Comparison of ENCODE assay signal across 10 cellular contexts in the genomic region with DNA sequence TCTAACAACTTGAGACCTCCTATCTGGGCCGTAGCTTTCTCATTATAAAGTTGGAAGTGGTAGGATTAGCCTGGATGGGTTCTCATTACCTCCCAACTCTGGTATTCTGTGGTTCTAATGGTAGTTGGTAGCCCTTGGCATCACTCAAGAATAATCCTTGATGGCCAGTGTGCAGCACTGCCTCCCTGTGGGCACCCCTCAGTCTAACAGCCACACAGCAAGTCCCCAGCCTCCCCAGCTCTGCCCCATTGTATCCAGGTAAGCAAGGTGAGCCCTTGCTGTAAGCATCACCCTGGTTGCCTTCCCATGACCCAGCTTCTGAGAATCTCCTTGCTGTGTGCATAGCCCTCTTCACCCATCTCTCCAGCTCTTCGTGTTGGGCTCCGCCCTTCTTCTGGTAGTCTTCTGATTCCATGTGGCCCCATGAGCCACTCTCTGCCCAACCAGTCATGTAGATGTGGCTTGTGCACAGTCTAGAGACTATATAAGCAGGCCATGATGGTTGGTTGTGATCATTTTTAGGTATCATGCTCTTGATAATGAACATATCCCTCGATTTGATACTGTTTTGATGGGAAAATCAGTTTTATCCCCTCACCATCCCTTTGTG. TPM values are rescaled to one million over a fixed set of nuclear protein-coding genes. Genes with fewer than 3 reads are reported as not detected.
DNase-seq lines count a peak whose midpoint lies in the region; TF ChIP-seq lines count a peak whose summit lies in the region.
"Had no signal": no experiment of that assay in that cellular context is flagged by ENCODE, and none has a peak within 500 bp of the region (broad histone marks: within the 10 kb centered on the region; RNA-seq: fewer than 3 reads in every experiment).

No MANE protein-coding gene starts in this region.

- DNase-seq in MCF 10A (ENCODE audit: unreplicated experiment) (peak; percentile 14), breast epithelium (ENCODE audit: low spot score in 2 of 2) (no peak), fibroblast of villous mesenchyme (ENCODE audit: low read depth) (no peak), vagina (ENCODE audit: extremely low spot score in 2 of 2) (peak; percentile 25 to 60), NCI-H526 treated with DMSO at 0.1 percent for 48 hours (lab: John Stamatoyannopoulos, UW) (no peak), amygdala (lab: John Stamatoyannopoulos, UW) (no peak), SW480 (ENCODE audit: low spot score) (no peak)
- DNase-seq: CD8-positive, alpha-beta memory T cell; thyroid gland had no signal

- H3K36me3 ChIP-seq in breast epithelium = no peaks in the 10 kb centered on the region
- peaks cover 6% of the 10 kb centered on the region; the same call in 1 of the 2 replicates for H3K36me3 ChIP-seq in SU-DHL-6 (ENCODE audit: low read length)
- no peaks in the 10 kb centered on the region for H3K36me3 ChIP-seq in vagina
- H3K36me3 ChIP-seq: thyroid gland had no signal

- H3K4me1 Mint-ChIP-seq in MCF 10A (ENCODE audit: insufficient read depth, unreplicated experiment) = no peaks in the 10 kb centered on the region
- H3K4me1 Mint-ChIP-seq: CD8-positive, alpha-beta memory T cell had no signal

- TF ChIP-seq CTCF in MCF 10A (IDR thresholded peaks at IDR 0.05; ENCODE audit: unreplicated experiment) (peak; percentile 10), breast epithelium (IDR thresholded peaks at IDR 0.05) (no peak), SU-DHL-6 (IDR thresholded peaks at IDR 0.05; ENCODE audit: insufficient read depth, low read length, poor library complexity, severe bottlenecking) (peak; percentile 84), fibroblast of villous mesenchyme (IDR thresholded peaks at IDR 0.05; ENCODE audit: insufficient read depth, low read depth, low read length) (peak; percentile 27), vagina (IDR thresholded peaks at IDR 0.05) (no peak)

- BruUV-seq in MCF 10A (replicated peaks; lab: Mats Ljungman, UMichigan) = no TSS peak

- intact Hi-C loops in MCF 10A (cut with micrococcal nuclease) (no loop called here), breast epithelium (cut with DNase I; ENCODE audit: low total_unique reads) (no loop called here), vagina (cut with DNase I) (no loop called here)

- no peak overlapping the region for H2AFZ ChIP-seq in SU-DHL-6 (ENCODE audit: low read depth, low read length, severe bottlenecking)

- H3K9me3 ChIP-seq in breast epithelium (no peaks in the 10 kb centered on the region), SU-DHL-6 (ENCODE audit: insufficient read depth, low read length) (no peaks in the 10 kb centered on the region), vagina (no peaks in the 10 kb centered on the region)
- H3K9me3 ChIP-seq: thyroid gland had no signal

- H3K4me3 Mint-ChIP-seq in MCF 10A (ENCODE audit: unreplicated experiment) = no peak overlapping the region
- H3K4me3 Mint-ChIP-seq: CD8-positive, alpha-beta memory T cell had no signal

- peaks cover 6% of the 10 kb centered on the region; the same call in 1 of the 2 replicates for H3K79me2 ChIP-seq in SU-DHL-6 (ENCODE audit: insufficient read depth, low read length)

- no peaks in the 10 kb centered on the region for H3K27me3 ChIP-seq in breast epithelium
- H3K27me3 ChIP-seq in SU-DHL-6 (ENCODE audit: low read length) = no peaks in the 10 kb centered on the region
- no peaks in the 10 kb centered on the region for H3K27me3 ChIP-seq in vagina
- H3K27me3 ChIP-seq: thyroid gland had no signal

- peak overlapping the region; percentile 4; the same call in 1 of the 2 replicates for H3K9ac ChIP-seq in SU-DHL-6 (ENCODE audit: low read length)

- H3K27ac ChIP-seq in breast epithelium (no peak overlapping the region), SU-DHL-6 (ENCODE audit: low read depth, low read length) (peak overlapping the region; percentile 97), vagina (no peak overlapping the region)
- H3K27ac ChIP-seq: thyroid gland had no signal

- H3K36me3 Mint-ChIP-seq in MCF 10A (ENCODE audit: insufficient read depth, unreplicated experiment) = peaks cover 33% of the 10 kb centered on the region

- H3K27me3 Mint-ChIP-seq in MCF 10A (ENCODE audit: insufficient read depth, unreplicated experiment) = no peaks in the 10 kb centered on the region

- no peaks in the 10 kb centered on the region for H4K20me1 ChIP-seq in SU-DHL-6 (ENCODE audit: low read depth, low read length)

- peaks cover 70% of the 10 kb centered on the region for H3F3A ChIP-seq in SU-DHL-6 (ENCODE audit: insufficient read depth)

- H3K4me3 ChIP-seq in breast epithelium = no peak overlapping the region
- H3K4me3 ChIP-seq in SU-DHL-6 (ENCODE audit: insufficient read depth, low read length, poor library complexity, severe bottlenecking) = no peak overlapping the region
- H3K4me3 ChIP-seq in fibroblast of villous mesenchyme (ENCODE audit: low read depth, low read length) = no peak overlapping the region
- no peak overlapping the region for H3K4me3 ChIP-seq in vagina
- H3K4me3 ChIP-seq: thyroid gland had no signal

- no peak overlapping the region for H3K4me2 ChIP-seq in SU-DHL-6 (ENCODE audit: low read depth, low read length, poor library complexity, severe bottlenecking)

- H3K27ac Mint-ChIP-seq in MCF 10A (ENCODE audit: low read depth, unreplicated experiment) = no peak overlapping the region

- no peaks in the 10 kb centered on the region for H3K4me1 ChIP-seq in breast epithelium
- no peaks in the 10 kb centered on the region for H3K4me1 ChIP-seq in vagina
- H3K4me1 ChIP-seq: thyroid gland had no signal

- POLR2A ChIA-PET in MCF 10A (lab: Yijun Ruan, JAX) = interaction anchor here (1.0 kb wide), 1 partner anchor 9 kb away, joined by 4 read pairs; no protein-coding TSS in a partner anchor

- TF ChIP-seq POLR2A in breast epithelium (IDR thresholded peaks at IDR 0.05) = no peak
- no peak for TF ChIP-seq POLR2A in vagina (IDR thresholded peaks at IDR 0.05)

- no peaks in the 10 kb centered on the region for H3K9me3 Mint-ChIP-seq in MCF 10A (ENCODE audit: unreplicated experiment)

- no peaks in the 10 kb centered on the region for H3K9me2 ChIP-seq in SU-DHL-6 (replicated peaks; ENCODE audit: insufficient read depth, low read length)

- CTCF ChIA-PET in MCF 10A (lab: Yijun Ruan, JAX) = interaction anchor here (0.6 to 2.3 kb wide), 2 partner anchors 11 to 492 kb away, joined by 3 to 6 read pairs; no protein-coding TSS in a partner anchor

RNA-seq across cellular contexts. Expression of a gene that starts 57.6 kb away (rescaled TPM):
- total RNA-seq in MCF 10A (2022) = 114 and 121 TPM in 2 replicates
- 100 to 1,000 TPM; 117 to 144 (median 140) TPM for total RNA-seq in breast epithelium
- total RNA-seq in fibroblast of villous mesenchyme = 142 and 154 TPM in 2 replicates
- 134 TPM for total RNA-seq in vagina

Comparison
In these comparisons a context has a peak if more than half of its experiments do, and no peak if none do; other contexts are left out.
1. DNase-seq: peak in MCF 10A (single experiment) and vagina (2 of 2); none in breast epithelium (0 of 2), fibroblast of villous mesenchyme (single experiment), NCI-H526 treated with DMSO at 0.1 percent for 48 hours (single experiment), amygdala (0 of 56) and SW480 (single experiment).
2. CTCF ChIP-seq: peak in MCF 10A (single experiment), SU-DHL-6 (single experiment) and fibroblast of villous mesenchyme (single experiment); none in breast epithelium (0 of 3) and vagina (0 of 3).